In the genomic region with DNA sequence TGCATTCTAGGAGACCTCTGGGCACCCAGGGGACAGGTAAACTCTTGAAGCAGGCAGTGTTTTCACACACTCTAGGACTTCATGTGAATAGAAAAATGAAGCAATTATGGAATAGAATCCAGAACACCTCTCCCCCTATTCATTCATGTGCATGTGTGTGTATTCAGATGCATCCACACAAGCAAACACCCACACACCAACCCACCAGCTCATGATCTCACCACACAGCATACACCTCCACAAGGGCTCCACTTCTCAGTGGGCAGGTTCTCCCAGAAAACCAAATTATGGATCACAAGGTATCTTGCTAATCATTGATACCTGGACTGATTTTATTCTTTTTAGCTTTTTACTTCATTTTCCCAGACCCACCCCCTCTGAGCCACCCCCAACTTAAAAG, we compare ENCODE assay signal across 20 cellular contexts. TPM values are rescaled to one million over a fixed set of nuclear protein-coding genes. Genes with fewer than 3 reads are reported as not detected.
DNase-seq lines count a peak whose midpoint lies in the region; ATAC-seq and TF ChIP-seq lines count a peak whose summit lies in the region.
"Had no signal": no experiment of that assay in that cellular context is flagged by ENCODE, and none has a peak within 500 bp of the region (broad histone marks: within the 10 kb centered on the region; RNA-seq: fewer than 3 reads in every experiment).

No MANE protein-coding gene starts in this region.

- no peak overlapping the region for H3K9ac ChIP-seq in Karpas-422 (ENCODE audit: low read length)

- H3K4me3 ChIP-seq in Karpas-422 (ENCODE audit: low read length) (no peak overlapping the region), WERI-Rb-1 (ENCODE audit: low read depth, low read length) (no peak overlapping the region), prostate gland (no peak overlapping the region)
- H3K4me3 ChIP-seq: GM23338 had no signal

- H3K27me3 Mint-ChIP-seq in nephron progenitor cell (ENCODE audit: low read depth, poor library complexity) = no peaks in the 10 kb centered on the region
- H3K27me3 Mint-ChIP-seq: CD4-positive, alpha-beta memory T cell had no signal

- H3K27me3 ChIP-seq in Karpas-422 (ENCODE audit: low read length) (no peaks in the 10 kb centered on the region), WERI-Rb-1 (ENCODE audit: insufficient read depth, low read depth, severe bottlenecking) (no peaks in the 10 kb centered on the region), prostate gland (replicated peaks; ENCODE audit: insufficient read depth) (no peaks in the 10 kb centered on the region)

- no peak for ATAC-seq in HG03196 (IDR thresholded peaks at IDR 0.05; ENCODE audit: unreplicated experiment)
- no peak for ATAC-seq in GM18511 (IDR thresholded peaks at IDR 0.05; ENCODE audit: unreplicated experiment)
- ATAC-seq: GM23338, HCT116 had no signal

- H3K9me3 ChIP-seq in Karpas-422 (ENCODE audit: low read length) (no peaks in the 10 kb centered on the region), WERI-Rb-1 (ENCODE audit: severe bottlenecking) (no peaks in the 10 kb centered on the region), prostate gland (no peaks in the 10 kb centered on the region)

- intact Hi-C loops in prostate gland (cut with DNase I) = no loop called here

- H3K4me2 ChIP-seq in Karpas-422 (ENCODE audit: low read depth, low read length, poor library complexity, severe bottlenecking) = no peak overlapping the region
- H3K4me2 ChIP-seq: GM23338 had no signal

- no peaks in the 10 kb centered on the region for H3K4me1 ChIP-seq in Karpas-422 (ENCODE audit: low read length)
- H3K4me1 ChIP-seq in prostate gland (replicated peaks) = no peaks in the 10 kb centered on the region

- H3K4me1 Mint-ChIP-seq in nephron progenitor cell = peaks cover 12% of the 10 kb centered on the region
- H3K4me1 Mint-ChIP-seq: CD4-positive, alpha-beta memory T cell had no signal

- H3K27ac ChIP-seq in Karpas-422 (ENCODE audit: low read length) (no peak overlapping the region), WERI-Rb-1 (0 out of 2 replicates have a peak overlapping the region, but pooled peaks have one; percentile 32), prostate gland (no peak overlapping the region)

- no peaks in the 10 kb centered on the region for H3K79me2 ChIP-seq in Karpas-422 (ENCODE audit: low read length)

- no peak for TF ChIP-seq POLR2A in prostate gland (IDR thresholded peaks at IDR 0.05)

- H3K27ac Mint-ChIP-seq in nephron progenitor cell = peak overlapping the region; percentile 29
- H3K27ac Mint-ChIP-seq: GM23338, H9, HFFc6 had no signal

- H3K9me2 ChIP-seq in Karpas-422 (replicated peaks; ENCODE audit: insufficient read depth, low read length) = no peaks in the 10 kb centered on the region

- H4K20me1 ChIP-seq in Karpas-422 (ENCODE audit: insufficient read depth, low read depth, low read length) = no peaks in the 10 kb centered on the region

- TF ChIP-seq CTCF in WERI-Rb-1 (IDR thresholded peaks at IDR 0.05; ENCODE audit: low read depth, low read length) (no peak), nephron progenitor cell (IDR thresholded peaks at IDR 0.05) (no peak), prostate gland (IDR thresholded peaks at IDR 0.05) (no peak)

- no peaks in the 10 kb centered on the region for H3K9me3 Mint-ChIP-seq in nephron progenitor cell
- H3K9me3 Mint-ChIP-seq: CD4-positive, alpha-beta memory T cell; GM23338; H9; HFFc6 had no signal

- DNase-seq in Karpas-422 (peak; percentile 24), WERI-Rb-1 (no peak), nephron progenitor cell (no peak), prostate gland (ENCODE audit: low spot score) (no peak)
- DNase-seq: C1 segment of cervical spinal cord; Calu3; CD4-positive, alpha-beta memory T cell; COR-L47; DMS53; DMS79 treated with DMSO at 0.1 percent for 48 hours; H9; HFFc6 had no signal

- H3K36me3 ChIP-seq in Karpas-422 (ENCODE audit: insufficient read depth, low read length) (no peaks in the 10 kb centered on the region), WERI-Rb-1 (no peaks in the 10 kb centered on the region), prostate gland (no peaks in the 10 kb centered on the region)

- peaks cover 11% of the 10 kb centered on the region for H3K36me3 Mint-ChIP-seq in nephron progenitor cell (ENCODE audit: low read depth)

- H3K4me3 Mint-ChIP-seq in nephron progenitor cell = no peak overlapping the region
- H3K4me3 Mint-ChIP-seq: CD4-positive, alpha-beta memory T cell; GM23338; H9; HFFc6 had no signal

- H2AFZ ChIP-seq in Karpas-422 (ENCODE audit: low read length) = no peak overlapping the region
- H2AFZ ChIP-seq: GM23338 had no signal

RNA-seq across cellular contexts. Expression of a gene that starts 21.2 kb away (rescaled TPM):
- not detected in 2 replicates for total RNA-seq in Karpas-422 (2014; rRNA removed; shearing (Covaris generic); ENCODE audit: low replicate concordance)
- 100 to 1,000 TPM in 1 of 2 donors, under 1 TPM in 1; 0.55 to 126 TPM for total RNA-seq in prostate gland
- total RNA-seq: A172, A673, Daoy, GM23338, H4, H9, HFFc6 had no signal
